Comparison of ENCODE assay signal across 12 cellular contexts in genomic region chr14:57833304-57833703, GRCh38. TPM values are rescaled to one million over a fixed set of nuclear protein-coding genes. Genes with fewer than 3 reads are reported as not detected.
DNase-seq lines count a peak whose midpoint lies in the region; ATAC-seq lines count a peak whose summit lies in the region.
"Had no signal": no experiment of that assay in that cellular context is flagged by ENCODE, and none has a peak within 500 bp of the region (broad histone marks: within the 10 kb centered on the region; RNA-seq: fewer than 3 reads in every experiment).

No MANE protein-coding gene starts in this region.

- no peaks in the 10 kb centered on the region for H3K4me1 ChIP-seq in NT2/D1 (ENCODE audit: insufficient read depth, insufficient read length)

- H3K9me3 Mint-ChIP-seq in activated CD4-positive, alpha-beta memory T cell treated with anti-CD3 and anti-CD28 coated beads for 36 hours, result no peaks in the 10 kb centered on the region
- no peaks in the 10 kb centered on the region for H3K9me3 Mint-ChIP-seq in activated T-cell treated with anti-CD3 and anti-CD28 coated beads, Interleukin-2, amount 50 U/mL, for 4 hours
- no peaks in the 10 kb centered on the region for H3K9me3 Mint-ChIP-seq in activated T-helper 2 cell treated with anti-CD3 and anti-CD28 coated beads, Interferon-gamma antibody, Interleukin-2, Interleukin-4, amounts not matched to agents 10 μg/mL and 5 μg/mL and 100 μg/mL, durations not matched to agents 14 hours and 24 hours and 36 hours
- H3K9me3 Mint-ChIP-seq: activated T-helper 1 cell treated with anti-CD3 and anti-CD28 coated beads, Interleukin-12 subunit alpha, Interleukin-12 subunit beta, Interleukin-2, Interleukin-4 antibody, amounts not matched to agents 30 ng/mL and 10 ng/mL and 1 ng/mL, durations not matched to agents 14 hours and 24 hours and 36 hours had no signal

- H3K9ac ChIP-seq in NT2/D1 (ENCODE audit: insufficient read length, low read depth), result no peak overlapping the region

- H3K27me3 ChIP-seq in NT2/D1 (ENCODE audit: insufficient read depth, insufficient read length), result no peaks in the 10 kb centered on the region

- no peaks in the 10 kb centered on the region for H3K36me3 ChIP-seq in NT2/D1 (ENCODE audit: insufficient read depth, insufficient read length, low read length)

- CTCF ChIA-PET in activated CD4-positive, alpha-beta memory T cell treated with anti-CD3 and anti-CD28 coated beads for 36 hours (lab: Charles Lee), result no interaction called here

- H3K27ac Mint-ChIP-seq in activated CD4-positive, alpha-beta memory T cell treated with anti-CD3 and anti-CD28 coated beads for 36 hours, result no peak overlapping the region
- no peak overlapping the region for H3K27ac Mint-ChIP-seq in activated T-helper 2 cell treated with anti-CD3 and anti-CD28 coated beads, Interferon-gamma antibody, Interleukin-2, Interleukin-4, amounts not matched to agents 10 μg/mL and 5 μg/mL and 100 μg/mL, durations not matched to agents 14 hours and 24 hours and 36 hours
- H3K27ac Mint-ChIP-seq: activated T-helper 1 cell treated with anti-CD3 and anti-CD28 coated beads, Interleukin-12 subunit alpha, Interleukin-12 subunit beta, Interleukin-2, Interleukin-4 antibody, amounts not matched to agents 30 ng/mL and 10 ng/mL and 1 ng/mL, durations not matched to agents 14 hours and 24 hours and 36 hours had no signal

- DNase-seq in EL, result peak; percentile 91
- DNase-seq in NT2/D1 (ENCODE audit: low read depth, low spot score), result peak; percentile 3
- peak; percentile 19 for DNase-seq in pulmonary artery endothelial cell (ENCODE audit: low read depth, low spot score)
- no peak for DNase-seq in activated CD4-positive, alpha-beta memory T cell treated with anti-CD3 and anti-CD28 coated beads for 36 hours
- no peak for DNase-seq in activated T-cell treated with anti-CD3 and anti-CD28 coated beads, Interleukin-2, amount 50 U/mL, for 4 hours
- DNase-seq in activated T-helper 2 cell treated with anti-CD3 and anti-CD28 coated beads, Interferon-gamma antibody, Interleukin-2, Interleukin-4, amounts not matched to agents 10 μg/mL and 5 μg/mL and 100 μg/mL, durations not matched to agents 14 hours and 24 hours and 36 hours (ENCODE audit: low spot score), result no peak
- DNase-seq: stimulated activated CD8-positive, alpha-beta memory T cell treated with anti-CD3 and anti-CD28 coated beads, Interleukin-4, amount 100 ng/mL, for 48 hours; T-helper 1 cell had no signal

- ATAC-seq in esophagus mucosa, result peak; percentile 98
- ATAC-seq in activated T-cell treated with anti-CD3 and anti-CD28 coated beads, Interleukin-2, amount 50 U/mL, for 4 hours, result no peak
- ATAC-seq in HG03039 (IDR thresholded peaks at IDR 0.05; ENCODE audit: unreplicated experiment), result no peak

- intact Hi-C loops in activated CD4-positive, alpha-beta memory T cell treated with anti-CD3 and anti-CD28 coated beads for 36 hours (cut with micrococcal nuclease), result no loop called here
- intact Hi-C loops in activated T-helper 2 cell treated with anti-CD3 and anti-CD28 coated beads, Interferon-gamma antibody, Interleukin-2, Interleukin-4, amounts not matched to agents 10 μg/mL and 5 μg/mL and 100 μg/mL, durations not matched to agents 14 hours and 24 hours and 36 hours (cut with micrococcal nuclease), result no loop called here

- H3K4me3 Mint-ChIP-seq in activated CD4-positive, alpha-beta memory T cell treated with anti-CD3 and anti-CD28 coated beads for 36 hours, result no peak overlapping the region
- H3K4me3 Mint-ChIP-seq in activated T-cell treated with anti-CD3 and anti-CD28 coated beads, Interleukin-2, amount 50 U/mL, for 4 hours, result no peak overlapping the region
- no peak overlapping the region for H3K4me3 Mint-ChIP-seq in activated T-helper 2 cell treated with anti-CD3 and anti-CD28 coated beads, Interferon-gamma antibody, Interleukin-2, Interleukin-4, amounts not matched to agents 10 μg/mL and 5 μg/mL and 100 μg/mL, durations not matched to agents 14 hours and 24 hours and 36 hours (ENCODE audit: low read depth)
- H3K4me3 Mint-ChIP-seq: activated T-helper 1 cell treated with anti-CD3 and anti-CD28 coated beads, Interleukin-12 subunit alpha, Interleukin-12 subunit beta, Interleukin-2, Interleukin-4 antibody, amounts not matched to agents 30 ng/mL and 10 ng/mL and 1 ng/mL, durations not matched to agents 14 hours and 24 hours and 36 hours had no signal

- H3K27me3 Mint-ChIP-seq in activated CD4-positive, alpha-beta memory T cell treated with anti-CD3 and anti-CD28 coated beads for 36 hours, result no peaks in the 10 kb centered on the region
- no peaks in the 10 kb centered on the region for H3K27me3 Mint-ChIP-seq in activated T-cell treated with anti-CD3 and anti-CD28 coated beads, Interleukin-2, amount 50 U/mL, for 4 hours (ENCODE audit: low read depth)
- no peaks in the 10 kb centered on the region for H3K27me3 Mint-ChIP-seq in activated T-helper 2 cell treated with anti-CD3 and anti-CD28 coated beads, Interferon-gamma antibody, Interleukin-2, Interleukin-4, amounts not matched to agents 10 μg/mL and 5 μg/mL and 100 μg/mL, durations not matched to agents 14 hours and 24 hours and 36 hours (ENCODE audit: low read depth)

- no peak overlapping the region for H3K4me3 ChIP-seq in NT2/D1 (ENCODE audit: insufficient read length, low read depth)

- no peaks in the 10 kb centered on the region; the same call in 1 of the 2 replicates for H3K9me3 ChIP-seq in NT2/D1 (ENCODE audit: insufficient read depth, low read length)

- POLR2A ChIA-PET in activated CD4-positive, alpha-beta memory T cell treated with anti-CD3 and anti-CD28 coated beads for 36 hours (lab: Charles Lee), result no interaction called here

- H3K36me3 Mint-ChIP-seq in activated CD4-positive, alpha-beta memory T cell treated with anti-CD3 and anti-CD28 coated beads for 36 hours, result no peaks in the 10 kb centered on the region
- H3K36me3 Mint-ChIP-seq in activated T-cell treated with anti-CD3 and anti-CD28 coated beads, Interleukin-2, amount 50 U/mL, for 4 hours (ENCODE audit: insufficient read depth), result no peaks in the 10 kb centered on the region
- no peaks in the 10 kb centered on the region for H3K36me3 Mint-ChIP-seq in activated T-helper 2 cell treated with anti-CD3 and anti-CD28 coated beads, Interferon-gamma antibody, Interleukin-2, Interleukin-4, amounts not matched to agents 10 μg/mL and 5 μg/mL and 100 μg/mL, durations not matched to agents 14 hours and 24 hours and 36 hours (ENCODE audit: low read depth)

- H3K4me1 Mint-ChIP-seq in activated CD4-positive, alpha-beta memory T cell treated with anti-CD3 and anti-CD28 coated beads for 36 hours (ENCODE audit: low read depth), result no peaks in the 10 kb centered on the region
- H3K4me1 Mint-ChIP-seq in activated T-cell treated with anti-CD3 and anti-CD28 coated beads, Interleukin-2, amount 50 U/mL, for 4 hours (ENCODE audit: low read depth), result no peaks in the 10 kb centered on the region
- H3K4me1 Mint-ChIP-seq in activated T-helper 2 cell treated with anti-CD3 and anti-CD28 coated beads, Interferon-gamma antibody, Interleukin-2, Interleukin-4, amounts not matched to agents 10 μg/mL and 5 μg/mL and 100 μg/mL, durations not matched to agents 14 hours and 24 hours and 36 hours (ENCODE audit: low read depth), result no peaks in the 10 kb centered on the region

RNA-seq across cellular contexts. Expression of gene SLC35F4, which starts 32.6 kb away (rescaled TPM):
- total RNA-seq in esophagus mucosa (not detected), pulmonary artery endothelial cell (not detected in 2 replicates)
- not detected for total RNA-seq in activated CD4-positive, alpha-beta memory T cell treated with anti-CD3 and anti-CD28 coated beads for 36 hours
- total RNA-seq in activated T-cell treated with anti-CD3 and anti-CD28 coated beads, Interleukin-2, amount 50 U/mL, for 4 hours, result not detected
- total RNA-seq in activated T-helper 2 cell treated with anti-CD3 and anti-CD28 coated beads, Interferon-gamma antibody, Interleukin-2, Interleukin-4, amounts not matched to agents 10 μg/mL and 5 μg/mL and 100 μg/mL, durations not matched to agents 14 hours and 24 hours and 36 hours, result not detected in 2 replicates
- total RNA-seq: activated T-helper 1 cell treated with anti-CD3 and anti-CD28 coated beads, Interleukin-12 subunit alpha, Interleukin-12 subunit beta, Interleukin-2, Interleukin-4 antibody, amounts not matched to agents 30 ng/mL and 10 ng/mL and 1 ng/mL, durations not matched to agents 14 hours and 24 hours and 36 hours; glomerular endothelial cell had no signal

Comparison
In these comparisons a context has a peak if more than half of its experiments do, and no peak if none do; other contexts are left out.
1. DNase-seq: peak in EL (single experiment), NT2/D1 (single experiment) and pulmonary artery endothelial cell (single experiment); none in activated CD4-positive, alpha-beta memory T cell treated with anti-CD3 and anti-CD28 coated beads for 36 hours (single experiment), activated T-cell treated with anti-CD3 and anti-CD28 coated beads, Interleukin-2, amount 50 U/mL, for 4 hours (single experiment) and activated T-helper 2 cell treated with anti-CD3 and anti-CD28 coated beads, Interferon-gamma antibody, Interleukin-2, Interleukin-4, amounts not matched to agents 10 μg/mL and 5 μg/mL and 100 μg/mL, durations not matched to agents 14 hours and 24 hours and 36 hours (single experiment).